In genomic region chr9:14317667-14318255, GRCh38 we compare ENCODE assay signal across 8 cellular contexts. TPM values are rescaled to one million over a fixed set of nuclear protein-coding genes. Genes with fewer than 3 reads are reported as not detected.
DNase-seq lines count a peak whose midpoint lies in the region; ATAC-seq and TF ChIP-seq lines count a peak whose summit lies in the region.
"Had no signal": no experiment of that assay in that cellular context is flagged by ENCODE, and none has a peak within 500 bp of the region (broad histone marks: within the 10 kb centered on the region; RNA-seq: fewer than 3 reads in every experiment).

No MANE protein-coding gene starts in this region.

- H3K9me3 ChIP-seq in suprapubic skin, result no peaks in the 10 kb centered on the region

- peaks cover 24% of the 10 kb centered on the region for H3K36me3 Mint-ChIP-seq in endothelial cell (ENCODE audit: low read depth, unreplicated experiment)
- H3K36me3 Mint-ChIP-seq: activated naive CD4-positive, alpha-beta T cell treated with anti-CD3 and anti-CD28 coated beads, Interleukin-2, amount 50 U/mL, for 24 hours had no signal

- peaks cover 61% of the 10 kb centered on the region for H3K4me1 ChIP-seq in suprapubic skin

- no peak for TF ChIP-seq EP300 in suprapubic skin (IDR thresholded peaks at IDR 0.05)

- peaks cover 61% of the 10 kb centered on the region for H3K4me1 Mint-ChIP-seq in endothelial cell (ENCODE audit: unreplicated experiment)

- no peaks in the 10 kb centered on the region for H3K36me3 ChIP-seq in suprapubic skin

- peak overlapping the region; percentile 98 for H3K4me3 Mint-ChIP-seq in endothelial cell (ENCODE audit: unreplicated experiment)
- H3K4me3 Mint-ChIP-seq: activated naive CD4-positive, alpha-beta T cell treated with anti-CD3 and anti-CD28 coated beads, Interleukin-2, amount 50 U/mL, for 24 hours had no signal

- peak overlapping the region; percentile 98 for H3K27ac Mint-ChIP-seq in endothelial cell (ENCODE audit: unreplicated experiment)
- H3K27ac Mint-ChIP-seq: activated naive CD4-positive, alpha-beta T cell treated with anti-CD3 and anti-CD28 coated beads, Interleukin-2, amount 50 U/mL, for 24 hours had no signal

- 23% methylated on average over 3 of the region's 3 CpGs for WGBS in suprapubic skin

- peak overlapping the region; percentile 71 for H3K4me3 ChIP-seq in suprapubic skin

- DNase-seq in endothelial cell (ENCODE audit: low spot score) (no peak), suprapubic skin (ENCODE audit: low spot score in 2 of 2) (no peak), HuH-7 (ENCODE audit: low spot score) (no peak), NCI-H1436 treated with DMSO at 0.1 percent for 48 hours (lab: John Stamatoyannopoulos, UW) (no peak)

- peak; percentile 24 for ATAC-seq in GM19043 (IDR thresholded peaks at IDR 0.05; ENCODE audit: low read depth, unreplicated experiment)
- ATAC-seq in HG03175 (IDR thresholded peaks at IDR 0.05; ENCODE audit: unreplicated experiment), result peak; percentile 24
- no peak for ATAC-seq in GM21825 (IDR thresholded peaks at IDR 0.05; ENCODE audit: unreplicated experiment)

- no peaks in the 10 kb centered on the region for H3K9me3 Mint-ChIP-seq in endothelial cell (ENCODE audit: unreplicated experiment)
- H3K9me3 Mint-ChIP-seq: activated naive CD4-positive, alpha-beta T cell treated with anti-CD3 and anti-CD28 coated beads, Interleukin-2, amount 50 U/mL, for 24 hours had no signal

- H3K27me3 ChIP-seq in suprapubic skin, result no peaks in the 10 kb centered on the region

- peak overlapping the region; percentile 98 for H3K27ac ChIP-seq in suprapubic skin

- H3K27me3 Mint-ChIP-seq in endothelial cell (ENCODE audit: unreplicated experiment), result peaks cover 38% of the 10 kb centered on the region

- TF ChIP-seq CTCF in endothelial cell (IDR thresholded peaks at IDR 0.05; ENCODE audit: unreplicated experiment), result no peak
- no peak for TF ChIP-seq CTCF in suprapubic skin (IDR thresholded peaks at IDR 0.05)

- TF ChIP-seq POLR2A in suprapubic skin (IDR thresholded peaks at IDR 0.05), result no peak

RNA-seq across cellular contexts. Expression of gene NFIB, which starts 3.8 kb away (rescaled TPM):
- total RNA-seq in endothelial cell (ENCODE audit: unreplicated experiment), result 120 TPM
- total RNA-seq in suprapubic skin, result 100 to 1,000 TPM in 2 of 4 donors, 10 to 100 TPM in 2; 90.4 to 204 (median 112) TPM
